10 cellular contexts compared by ENCODE assay signal in the genomic region with DNA sequence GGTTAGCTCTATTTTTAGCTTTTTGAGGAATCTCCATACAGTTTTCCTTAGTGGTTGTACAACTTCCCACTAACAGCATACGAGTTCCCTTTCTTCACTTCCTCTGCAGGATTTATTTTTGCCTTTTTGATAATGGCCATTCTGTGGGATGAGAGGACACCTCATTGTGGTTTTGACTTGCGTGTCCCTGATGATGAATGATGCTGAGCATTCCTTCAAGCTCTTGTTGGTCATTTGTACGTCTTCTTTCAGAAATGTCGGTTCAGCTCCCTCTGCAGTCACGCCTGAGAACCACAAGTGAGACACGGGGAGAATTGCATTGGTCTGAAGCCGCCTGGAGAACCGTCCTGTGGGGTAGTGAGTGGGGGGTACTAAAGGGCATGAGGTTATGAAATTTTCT. TPM values are rescaled to one million over a fixed set of nuclear protein-coding genes. Genes with fewer than 3 reads are reported as not detected.
DNase-seq lines count a peak whose midpoint lies in the region; ATAC-seq, FAIRE-seq and TF ChIP-seq lines count a peak whose summit lies in the region.
"Had no signal": no experiment of that assay in that cellular context is flagged by ENCODE, and none has a peak within 500 bp of the region (broad histone marks: within the 10 kb centered on the region; RNA-seq: fewer than 3 reads in every experiment).

No MANE protein-coding gene starts in this region.

- dilution Hi-C loops in keratinocyte (cut with MboI; ENCODE audit: extremely low pct_ligation_motif_present, low sequenced_read_pairs): no loop called here

- H3K9ac ChIP-seq in keratinocyte (ENCODE audit: control insufficient read depth, extremely low read depth, insufficient read depth, low read length): no peak overlapping the region

- no peak overlapping the region for H3K27ac ChIP-seq in keratinocyte (ENCODE audit: control insufficient read depth, insufficient read depth, low read length)
- no peak overlapping the region for H3K27ac ChIP-seq in effector memory CD4-positive, alpha-beta T cell (ENCODE audit: insufficient read depth, low read length, poor library complexity, severe bottlenecking)
- H3K27ac ChIP-seq: skin epidermis had no signal

- no peaks in the 10 kb centered on the region for H3K79me2 ChIP-seq in keratinocyte (ENCODE audit: control insufficient read depth, insufficient read depth, low read length)

- H3K9me1 ChIP-seq in keratinocyte (ENCODE audit: control insufficient read depth, extremely low read depth, insufficient read depth, low read length): no peaks in the 10 kb centered on the region

- H3K27me3 ChIP-seq in keratinocyte (ENCODE audit: control insufficient read depth, extremely low read depth, insufficient read depth, low read length): no peaks in the 10 kb centered on the region
- no peaks in the 10 kb centered on the region for H3K27me3 ChIP-seq in effector memory CD4-positive, alpha-beta T cell (replicated peaks; ENCODE audit: control insufficient read depth, insufficient read depth, low read length, poor library complexity, severe bottlenecking)

- H3K4me3 ChIP-seq in WI38 (ENCODE audit: low read depth, low read length): no peak overlapping the region
- no peak overlapping the region for H3K4me3 ChIP-seq in keratinocyte (ENCODE audit: control insufficient read depth in 2 of 3, extremely low read depth in 1 of 3, insufficient read depth in 2 of 3, low read depth in 1 of 3, low read length in 3 of 3)
- no peak overlapping the region for H3K4me3 ChIP-seq in effector memory CD4-positive, alpha-beta T cell (ENCODE audit: insufficient read depth, low read depth, low read length, poor library complexity, severe bottlenecking)
- H3K4me3 ChIP-seq: skin epidermis had no signal

- H3K4me1 ChIP-seq in keratinocyte (ENCODE audit: control insufficient read depth, extremely low read depth, insufficient read depth, low read length): no peaks in the 10 kb centered on the region
- no peaks in the 10 kb centered on the region for H3K4me1 ChIP-seq in effector memory CD4-positive, alpha-beta T cell (ENCODE audit: control insufficient read depth, insufficient read depth, low read length, poor library complexity, severe bottlenecking)

- FAIRE-seq in HTR-8/SVneo (lab: Jason Lieb, UNC) (peak; percentile 77), keratinocyte (lab: Jason Lieb, UNC) (no peak)
- FAIRE-seq: A204.1 had no signal

- peaks cover 3% of the 10 kb centered on the region for H3K9me3 ChIP-seq in keratinocyte (ENCODE audit: control insufficient read depth, low read depth, low read length)
- no peaks in the 10 kb centered on the region for H3K9me3 ChIP-seq in effector memory CD4-positive, alpha-beta T cell (ENCODE audit: control insufficient read depth, low read length)

- TF ChIP-seq CTCF in WI38 (IDR thresholded peaks at IDR 0.05; ENCODE audit: low read depth, low read length) (0 out of 2 replicates have a peak, but pooled peaks have one; percentile 31), keratinocyte (optimal IDR thresholded peaks at IDR 0.05 in 1 of 3, IDR thresholded peaks at IDR 0.05 in 1 of 3, conservative IDR thresholded peaks at IDR 0.05 in 1 of 3; ENCODE audit: extremely low read depth in 1 of 3, insufficient read depth in 2 of 3, low read length in 3 of 3) (peak in 2 of 3 experiments; percentile 22 to 43)

- H3K4me2 ChIP-seq in keratinocyte (ENCODE audit: control insufficient read depth, extremely low read depth, insufficient read depth, low read depth, low read length): no peak overlapping the region

- no peak for ATAC-seq in GM18861 (IDR thresholded peaks at IDR 0.05; ENCODE audit: unreplicated experiment)
- no peak for ATAC-seq in HG03175 (IDR thresholded peaks at IDR 0.05; ENCODE audit: unreplicated experiment)

- no peaks in the 10 kb centered on the region for H3K36me3 ChIP-seq in keratinocyte (ENCODE audit: control insufficient read depth in 2 of 2, extremely low read depth in 1 of 2, insufficient read depth in 2 of 2, low read length in 2 of 2)
- no peaks in the 10 kb centered on the region for H3K36me3 ChIP-seq in effector memory CD4-positive, alpha-beta T cell (ENCODE audit: control insufficient read depth, insufficient read depth, low read length)

- DNase-seq in DMS 273 (lab: John Stamatoyannopoulos, UW; ENCODE audit: unreplicated experiment) (peak; percentile 17), DMS 273 treated with DMSO at 0.1 percent for 48 hours (lab: John Stamatoyannopoulos, UW) (no peak), HTR-8/SVneo (ENCODE audit: insufficient read length, low spot score) (peak; percentile 73), keratinocyte (ENCODE audit: low read depth, low spot score) (no peak)
- no peak for DNase-seq in effector memory CD4-positive, alpha-beta T cell

- H2AFZ ChIP-seq in keratinocyte (ENCODE audit: control insufficient read depth, low read length): no peak overlapping the region

- no peaks in the 10 kb centered on the region for H4K20me1 ChIP-seq in keratinocyte (ENCODE audit: control insufficient read depth, extremely low read depth, insufficient read depth, low read length)

RNA-seq across cellular contexts. Expression of gene KRTAP5-10, which starts 2.0 kb away (rescaled TPM):
- not detected in 3 replicates for polyA plus RNA-seq in keratinocyte
- not detected for polyA plus RNA-seq in keratinocyte (2011; ENCODE audit: low read depth)
- polyA plus RNA-seq in keratinocyte (2011; cell fraction: cytosol; rRNA removed): not detected in 2 replicates
- not detected in 2 replicates for polyA plus RNA-seq in keratinocyte (2011; cell fraction: nucleus; rRNA removed)
- not detected in 2 replicates for polyA plus RNA-seq in keratinocyte (2012; ENCODE audit: low replicate concordance)
- not detected in 3 replicates for polyA minus RNA-seq in keratinocyte
- polyA minus RNA-seq in keratinocyte (2011; cell fraction: cytosol; rRNA and poly(A)+ RNA removed): not detected
- polyA minus RNA-seq in keratinocyte (2011; cell fraction: nucleus; rRNA and poly(A)+ RNA removed): not detected in 2 replicates

RNA-seq across cellular contexts. Expression of gene KRTAP5-9, which starts 15.2 kb away (rescaled TPM):
- polyA plus RNA-seq in keratinocyte: 0.05 to 0.12 TPM in 2 of 3 replicates, not detected in the other
- polyA plus RNA-seq in keratinocyte (2011; ENCODE audit: low read depth): not detected
- polyA plus RNA-seq in keratinocyte (2011; cell fraction: cytosol; rRNA removed): not detected in 2 replicates
- polyA plus RNA-seq in keratinocyte (2011; cell fraction: nucleus; rRNA removed): 0.34 and 0.64 TPM in 2 replicates
- polyA plus RNA-seq in keratinocyte (2012; ENCODE audit: low replicate concordance): not detected in 2 replicates
- not detected in 3 replicates for polyA minus RNA-seq in keratinocyte
- polyA minus RNA-seq in keratinocyte (2011; cell fraction: cytosol; rRNA and poly(A)+ RNA removed): not detected
- not detected in 2 replicates for polyA minus RNA-seq in keratinocyte (2011; cell fraction: nucleus; rRNA and poly(A)+ RNA removed)

RNA-seq across cellular contexts. Expression of gene KRTAP5-11, which starts 19.3 kb away (rescaled TPM):
- polyA plus RNA-seq in keratinocyte: not detected in 3 replicates
- polyA plus RNA-seq in keratinocyte (2011; ENCODE audit: low read depth): not detected
- polyA plus RNA-seq in keratinocyte (2011; cell fraction: cytosol; rRNA removed): not detected in 2 replicates
- polyA plus RNA-seq in keratinocyte (2011; cell fraction: nucleus; rRNA removed): not detected in 2 replicates
- not detected in 2 replicates for polyA plus RNA-seq in keratinocyte (2012; ENCODE audit: low replicate concordance)
- polyA minus RNA-seq in keratinocyte: not detected in 3 replicates
- not detected for polyA minus RNA-seq in keratinocyte (2011; cell fraction: cytosol; rRNA and poly(A)+ RNA removed)
- not detected in 2 replicates for polyA minus RNA-seq in keratinocyte (2011; cell fraction: nucleus; rRNA and poly(A)+ RNA removed)

RNA-seq across cellular contexts. Expression of gene KRTAP5-8, which starts 25.6 kb away (rescaled TPM):
- polyA plus RNA-seq in keratinocyte: not detected in 3 replicates
- polyA plus RNA-seq in keratinocyte (2011; ENCODE audit: low read depth): not detected
- polyA plus RNA-seq in keratinocyte (2011; cell fraction: cytosol; rRNA removed): not detected in 2 replicates
- polyA plus RNA-seq in keratinocyte (2011; cell fraction: nucleus; rRNA removed): 0.12 and 0.29 TPM in 2 replicates
- polyA plus RNA-seq in keratinocyte (2012; ENCODE audit: low replicate concordance): 0.18 TPM in 1 of 2 replicates, not detected in the other
- polyA minus RNA-seq in keratinocyte: not detected in 3 replicates
- not detected for polyA minus RNA-seq in keratinocyte (2011; cell fraction: cytosol; rRNA and poly(A)+ RNA removed)
- not detected in 2 replicates for polyA minus RNA-seq in keratinocyte (2011; cell fraction: nucleus; rRNA and poly(A)+ RNA removed)

RNA-seq across cellular contexts. Expression of gene KRTAP5-7, which starts 36.3 kb away (rescaled TPM):
- polyA plus RNA-seq in keratinocyte: 0.03 to 0.05 TPM in 2 of 3 replicates, not detected in the other
- not detected for polyA plus RNA-seq in keratinocyte (2011; ENCODE audit: low read depth)
- polyA plus RNA-seq in keratinocyte (2011; cell fraction: cytosol; rRNA removed): not detected in 2 replicates
- 0.15 and 0.25 TPM in 2 replicates for polyA plus RNA-seq in keratinocyte (2011; cell fraction: nucleus; rRNA removed)
- 0.16 TPM in 1 of 2 replicates, not detected in the other for polyA plus RNA-seq in keratinocyte (2012; ENCODE audit: low replicate concordance)
- polyA minus RNA-seq in keratinocyte: 0.13 to 0.22 TPM in 2 of 3 replicates, not detected in the other
- not detected for polyA minus RNA-seq in keratinocyte (2011; cell fraction: cytosol; rRNA and poly(A)+ RNA removed)
- polyA minus RNA-seq in keratinocyte (2011; cell fraction: nucleus; rRNA and poly(A)+ RNA removed): 0.54 TPM in 1 of 2 replicates, not detected in the other

Comparison
In these comparisons a context has a peak if more than half of its experiments do, and no peak if none do; other contexts are left out.
1. DNase-seq: peak in DMS 273 (single experiment) and HTR-8/SVneo (single experiment); none in DMS 273 treated with DMSO at 0.1 percent for 48 hours (single experiment), keratinocyte (single experiment) and effector memory CD4-positive, alpha-beta T cell (0 of 3).